In genomic region chr12:123313046-123313445, GRCh38 we compare ENCODE assay signal across 5 cellular contexts. TPM values are rescaled to one million over a fixed set of nuclear protein-coding genes. Genes with fewer than 3 reads are reported as not detected.
DNase-seq lines count a peak whose midpoint lies in the region; ATAC-seq, FAIRE-seq and TF ChIP-seq lines count a peak whose summit lies in the region.
"Not testable (repeated sequence)": the region's sequence is repeated elsewhere in the genome, so short reads cannot be mapped to it uniquely, and the experiment has no call there.

No MANE protein-coding gene starts in this region.

- intact Hi-C loops in kidney (cut with DNase I), result not testable (repeated sequence)

- H3K4me1 ChIP-seq in A549; HEK293 (ENCODE audit: control insufficient read depth, insufficient read depth, low read length); kidney (ENCODE audit: control insufficient read depth in 1 of 2, insufficient read depth in 1 of 2, low read depth in 1 of 2, low read length in 2 of 2): not testable (repeated sequence)

- H3K9me3 ChIP-seq in A549; HEK293 (ENCODE audit: control insufficient read depth, insufficient read depth, low read depth, low read length); kidney (ENCODE audit: control insufficient read depth in 1 of 2, low read length in 2 of 2): not testable (repeated sequence)

- POLR2A ChIA-PET in A549 (lab: Yijun Ruan, JAX); HEK293 (lab: Yijun Ruan, JAX): not testable (repeated sequence)

- TF ChIP-seq RAD21 in A549 (conservative IDR thresholded peaks at IDR 0.05 in 1 of 2, IDR thresholded peaks at IDR 0.05 in 1 of 2), result not testable (repeated sequence)

- not testable (repeated sequence) for H3K4me2 ChIP-seq in A549

- not testable (repeated sequence) for H3K27ac ChIP-seq in A549; HEK293 (ENCODE audit: extremely low read depth, low read depth, low read length); kidney (ENCODE audit: low read depth in 2 of 2, low read length in 2 of 2)

- ATAC-seq in A549, result not testable (repeated sequence)

- not testable (repeated sequence) for FAIRE-seq in A549 (lab: Jason Lieb, UNC)
- FAIRE-seq in TTC549 (lab: Jason Lieb, UNC) (peak; percentile 46), endometrium (lab: Jason Lieb, UNC) (peak; percentile 65), kidney (lab: Jason Lieb, UNC) (peak; percentile 65)

- CTCF ChIA-PET in A549 (lab: Yijun Ruan, JAX), result interaction anchor here (0.9 kb wide), 1 partner anchor 75 kb away, joined by 3 read pairs; no protein-coding TSS in a partner anchor
- CTCF ChIA-PET in HEK293 (lab: Yijun Ruan, JAX), result interaction anchor here (1.0 kb wide), 1 partner anchor 53 kb away, joined by 3 read pairs; no protein-coding TSS in a partner anchor

- not testable (repeated sequence) for H3K4me3 ChIP-seq in A549; HEK293 (ENCODE audit: low read depth, low read length); kidney (ENCODE audit: low read length in 2 of 2)

- peaks cover 70 to 88% of the 10 kb centered on the region in 2 experiments for H3K36me3 ChIP-seq in HEK293 (ENCODE audit: control insufficient read depth in 2 of 2, insufficient read depth in 1 of 2, low read length in 2 of 2)
- H3K36me3 ChIP-seq in kidney (ENCODE audit: control insufficient read depth in 1 of 2, insufficient read depth in 2 of 2, low read length in 2 of 2), result peaks cover 24 to 59% of the 10 kb centered on the region in 2 donors

- not testable (repeated sequence) for H3K9ac ChIP-seq in kidney (ENCODE audit: low read length in 2 of 2)

- DNase-seq in A549 (ENCODE audit: low read depth in 1 of 2, low spot score in 1 of 2); kidney: not testable (repeated sequence)

- TF ChIP-seq CTCF in A549 (IDR thresholded peaks at IDR 0.05); HEK293 (tag by site-specific recombination; IDR thresholded peaks at IDR 0.05); kidney (IDR thresholded peaks at IDR 0.05; ENCODE audit: borderline replicate concordance, extremely low read depth, insufficient read depth): not testable (repeated sequence)

- TF ChIP-seq EP300 in A549 (IDR thresholded peaks at IDR 0.05), result not testable (repeated sequence)

- WGBS in A549 (ENCODE audit: missing lambda C conversion rate), result 94% methylated on average over 4 of the region's 4 CpGs

- not testable (repeated sequence) for TF ChIP-seq POLR2A in A549 (IDR thresholded peaks at IDR 0.05; ENCODE audit: low read length)

TF ChIP-seq in A549, 52 proteins besides CTCF, POLR2A, EP300 and RAD21:
- TF ChIP-seq ZC3H11A (IDR thresholded peaks at IDR 0.05), result peak; percentile 63

TF ChIP-seq in HEK293, 187 proteins besides CTCF, POLR2A, EP300 and RAD21 (continues in another document):
- peak; percentile 45; the same call in 1 of the 2 replicates for TF ChIP-seq ZNF266 (tag by site-specific recombination; IDR thresholded peaks at IDR 0.05; ENCODE audit: low read depth)
- TF ChIP-seq, protein P1, sequence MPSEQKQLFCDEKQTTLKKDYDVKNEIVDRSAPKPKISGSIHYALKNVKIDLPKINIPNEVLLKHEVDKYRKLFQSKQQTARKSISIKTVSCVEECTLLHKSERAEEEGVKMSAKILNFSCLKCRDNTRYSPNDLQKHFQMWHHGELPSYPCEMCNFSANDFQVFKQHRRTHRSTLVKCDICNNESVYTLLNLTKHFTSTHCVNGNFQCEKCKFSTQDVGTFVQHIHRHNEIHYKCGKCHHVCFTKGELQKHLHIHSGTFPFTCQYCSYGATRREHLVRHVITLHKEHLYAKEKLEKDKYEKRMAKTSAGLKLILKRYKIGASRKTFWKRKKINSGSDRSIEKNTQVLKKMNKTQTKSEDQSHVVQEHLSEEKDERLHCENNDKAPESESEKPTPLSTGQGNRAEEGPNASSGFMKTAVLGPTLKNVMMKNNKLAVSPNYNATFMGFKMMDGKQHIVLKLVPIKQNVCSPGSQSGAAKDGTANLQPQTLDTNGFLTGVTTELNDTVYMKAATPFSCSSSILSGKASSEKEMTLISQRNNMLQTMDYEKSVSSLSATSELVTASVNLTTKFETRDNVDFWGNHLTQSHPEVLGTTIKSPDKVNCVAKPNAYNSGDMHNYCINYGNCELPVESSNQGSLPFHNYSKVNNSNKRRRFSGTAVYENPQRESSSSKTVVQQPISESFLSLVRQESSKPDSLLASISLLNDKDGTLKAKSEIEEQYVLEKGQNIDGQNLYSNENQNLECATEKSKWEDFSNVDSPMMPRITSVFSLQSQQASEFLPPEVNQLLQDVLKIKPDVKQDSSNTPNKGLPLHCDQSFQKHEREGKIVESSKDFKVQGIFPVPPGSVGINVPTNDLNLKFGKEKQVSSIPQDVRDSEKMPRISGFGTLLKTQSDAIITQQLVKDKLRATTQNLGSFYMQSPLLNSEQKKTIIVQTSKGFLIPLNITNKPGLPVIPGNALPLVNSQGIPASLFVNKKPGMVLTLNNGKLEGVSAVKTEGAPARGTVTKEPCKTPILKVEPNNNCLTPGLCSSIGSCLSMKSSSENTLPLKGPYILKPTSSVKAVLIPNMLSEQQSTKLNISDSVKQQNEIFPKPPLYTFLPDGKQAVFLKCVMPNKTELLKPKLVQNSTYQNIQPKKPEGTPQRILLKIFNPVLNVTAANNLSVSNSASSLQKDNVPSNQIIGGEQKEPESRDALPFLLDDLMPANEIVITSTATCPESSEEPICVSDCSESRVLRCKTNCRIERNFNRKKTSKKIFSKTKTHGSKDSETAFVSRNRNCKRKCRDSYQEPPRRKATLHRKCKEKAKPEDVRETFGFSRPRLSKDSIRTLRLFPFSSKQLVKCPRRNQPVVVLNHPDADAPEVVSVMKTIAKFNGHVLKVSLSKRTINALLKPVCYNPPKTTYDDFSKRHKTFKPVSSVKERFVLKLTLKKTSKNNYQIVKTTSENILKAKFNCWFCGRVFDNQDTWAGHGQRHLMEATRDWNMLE (tag by site-specific recombination; conservative IDR thresholded peaks at IDR 0.05; ENCODE audit: low read depth), result peak; percentile 97
- TF ChIP-seq ZBTB11 (tag by site-specific recombination; conservative IDR thresholded peaks at IDR 0.05; ENCODE audit: low read depth), result peak; percentile 90
- peak; percentile 54; the same call in 1 of the 2 replicates for TF ChIP-seq ZNF121 (tag by site-specific recombination; IDR thresholded peaks at IDR 0.05)
- TF ChIP-seq, protein P2, sequence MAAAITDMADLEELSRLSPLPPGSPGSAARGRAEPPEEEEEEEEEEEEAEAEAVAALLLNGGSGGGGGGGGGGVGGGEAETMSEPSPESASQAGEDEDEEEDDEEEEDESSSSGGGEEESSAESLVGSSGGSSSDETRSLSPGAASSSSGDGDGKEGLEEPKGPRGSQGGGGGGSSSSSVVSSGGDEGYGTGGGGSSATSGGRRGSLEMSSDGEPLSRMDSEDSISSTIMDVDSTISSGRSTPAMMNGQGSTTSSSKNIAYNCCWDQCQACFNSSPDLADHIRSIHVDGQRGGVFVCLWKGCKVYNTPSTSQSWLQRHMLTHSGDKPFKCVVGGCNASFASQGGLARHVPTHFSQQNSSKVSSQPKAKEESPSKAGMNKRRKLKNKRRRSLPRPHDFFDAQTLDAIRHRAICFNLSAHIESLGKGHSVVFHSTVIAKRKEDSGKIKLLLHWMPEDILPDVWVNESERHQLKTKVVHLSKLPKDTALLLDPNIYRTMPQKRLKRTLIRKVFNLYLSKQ (tag by site-specific recombination; IDR thresholded peaks at IDR 0.05; ENCODE audit: borderline replicate concordance), result peak; percentile 67; the same call in 1 of the 2 replicates

RNA-seq across cellular contexts. Expression of gene CDK2AP1, which starts 41.4 kb away (rescaled TPM):
- polyA plus RNA-seq in A549 (2011; rRNA removed) (249 and 329 TPM in 2 replicates), A549 (2017; fragmentation: RNase III; extraction: RNeasy Plus Mini Kit Qiagen cat#74134 plus additional on column Dnase treatment) (146 to 167 TPM (median 157 TPM) in 3 replicates), kidney (ENCODE audit: insufficient read depth, low read depth, low replicate concordance) (104 TPM)
- 130 and 131 TPM in 2 replicates for polyA plus RNA-seq in A549 (2012; cell fraction: cytosol; rRNA removed)
- 33.2 and 39.8 TPM in 2 replicates for polyA plus RNA-seq in A549 (2012; cell fraction: nucleus; rRNA removed)
- polyA minus RNA-seq in A549 (2011; rRNA and poly(A)+ RNA removed), result 83.2 and 84.7 TPM in 2 replicates
- total RNA-seq in kidney, result 80.1 TPM

RNA-seq across cellular contexts. Expression of gene SBNO1, which starts 51.6 kb away (rescaled TPM):
- polyA plus RNA-seq in A549 (2011; rRNA removed) (33.4 and 35.7 TPM in 2 replicates), A549 (2017; fragmentation: RNase III; extraction: RNeasy Plus Mini Kit Qiagen cat#74134 plus additional on column Dnase treatment) (24.4 to 25.9 TPM (median 25.2 TPM) in 3 replicates), kidney (ENCODE audit: insufficient read depth, low read depth, low replicate concordance) (4.3 TPM)
- polyA plus RNA-seq in A549 (2012; cell fraction: cytosol; rRNA removed), result 5.3 and 5.7 TPM in 2 replicates
- polyA plus RNA-seq in A549 (2012; cell fraction: nucleus; rRNA removed), result 4.6 and 7.0 TPM in 2 replicates
- polyA minus RNA-seq in A549 (2011; rRNA and poly(A)+ RNA removed), result 29.0 and 31.2 TPM in 2 replicates
- 32.0 TPM for total RNA-seq in kidney
